Comparison of ENCODE assay signal across 19 cellular contexts in genomic region chr4:40446785-40447184, GRCh38.
DNase-seq lines count a peak whose midpoint lies in the region; ATAC-seq, FAIRE-seq and TF ChIP-seq lines count a peak whose summit lies in the region.
"Had no signal": no experiment of that assay in that cellular context is flagged by ENCODE, and none has a peak within 500 bp of the region (broad histone marks: within the 10 kb centered on the region; RNA-seq: fewer than 3 reads in every experiment).

No MANE protein-coding gene starts in this region.

- H3K27me3 ChIP-seq in SK-N-SH (ENCODE audit: insufficient read depth), result no peaks in the 10 kb centered on the region
- H3K27me3 ChIP-seq in mammary epithelial cell (ENCODE audit: insufficient read depth, low read length), result no peaks in the 10 kb centered on the region
- no peaks in the 10 kb centered on the region for H3K27me3 ChIP-seq in HepG2 (ENCODE audit: control insufficient read depth in 1 of 2, insufficient read depth in 2 of 2, low read length in 2 of 2)
- H3K27me3 ChIP-seq: MG63 had no signal

- H3K4me2 ChIP-seq in SK-N-SH (no peak overlapping the region), mammary epithelial cell (ENCODE audit: insufficient read depth, low read depth, low read length) (no peak overlapping the region), HepG2 (ENCODE audit: low read depth, low read length) (no peak overlapping the region)

- H4K20me1 ChIP-seq in SK-N-SH (ENCODE audit: insufficient read depth), result no peaks in the 10 kb centered on the region
- H4K20me1 ChIP-seq in mammary epithelial cell (ENCODE audit: insufficient read depth, low read length), result no peaks in the 10 kb centered on the region
- no peaks in the 10 kb centered on the region for H4K20me1 ChIP-seq in HepG2 (ENCODE audit: insufficient read depth, low read length)

- TF ChIP-seq CTCF in SK-N-SH (IDR thresholded peaks at IDR 0.05) (no peak), mammary epithelial cell (conservative IDR thresholded peaks at IDR 0.05 in 1 of 2, IDR thresholded peaks at IDR 0.05 in 1 of 2; ENCODE audit: extremely low read depth in 1 of 2, insufficient read depth in 1 of 2, low read depth in 1 of 2, low read length in 2 of 2) (no peak), HepG2 (CRISPR knock-in tag; IDR thresholded peaks at IDR 0.05) (no peak), foreskin fibroblast (IDR thresholded peaks at IDR 0.05; ENCODE audit: low read depth, low read length) (no peak)

- H2AFZ ChIP-seq in SK-N-SH (ENCODE audit: low read depth) (no peak overlapping the region), mammary epithelial cell (ENCODE audit: low read depth, low read length) (no peak overlapping the region), HepG2 (ENCODE audit: low read length) (no peak overlapping the region)

- H3K4me1 ChIP-seq in SK-N-SH (ENCODE audit: control insufficient read depth in 1 of 2, insufficient read depth in 2 of 2, low read depth in 1 of 2, low read length in 1 of 2) (no peaks in the 10 kb centered on the region), mammary epithelial cell (ENCODE audit: insufficient read depth, low read length) (peaks cover 11% of the 10 kb centered on the region), HepG2 (ENCODE audit: insufficient read depth, low read length) (peaks cover 42% of the 10 kb centered on the region)

- no peak for TF ChIP-seq RAD21 in SK-N-SH (IDR thresholded peaks at IDR 0.05; ENCODE audit: low read length)
- no peak for TF ChIP-seq RAD21 in HepG2 (CRISPR knock-in tag; IDR thresholded peaks at IDR 0.05)

- no peaks in the 10 kb centered on the region for H3K9me3 ChIP-seq in SK-N-SH
- H3K9me3 ChIP-seq in mammary epithelial cell (replicated peaks; ENCODE audit: insufficient read depth, low read length), result no peaks in the 10 kb centered on the region
- no peaks in the 10 kb centered on the region for H3K9me3 ChIP-seq in HepG2 (ENCODE audit: low read length)
- H3K9me3 ChIP-seq: MG63 had no signal

- H3K9me2 ChIP-seq in SK-N-SH, result no peaks in the 10 kb centered on the region

- TF ChIP-seq POLR2A in HepG2 (IDR thresholded peaks at IDR 0.05; ENCODE audit: insufficient read depth in 1 of 2, low read depth in 2 of 2, low read length in 2 of 2), result no peak

- POLR2A ChIA-PET in SK-N-SH (lab: Yijun Ruan, JAX), result no interaction called here
- POLR2A ChIA-PET in HepG2 (lab: Yijun Ruan, JAX), result no interaction called here

- BruUV-seq in mammary epithelial cell (replicated peaks; lab: Mats Ljungman, UMichigan) (no TSS peak), HepG2 (replicated peaks; lab: Mats Ljungman, UMichigan) (no TSS peak)

- DNase-seq in SK-N-SH, result no peak
- DNase-seq in mammary epithelial cell, result peak; percentile 77
- no peak for DNase-seq in HepG2 (ENCODE audit: low spot score)
- no peak for DNase-seq in foreskin fibroblast
- DNase-seq in stimulated activated CD4-positive, alpha-beta T cell treated with anti-CD3 and anti-CD28 coated beads, Interleukin-1b, Interleukin-23, amount 100 ng/mL, for 48 hours, result no peak
- DNase-seq: activated CD4-positive, alpha-beta T cell treated with anti-CD3 and anti-CD28 coated beads for 4 hours; activated CD8-positive, alpha-beta memory T cell treated with anti-CD3 and anti-CD28 coated beads, Interleukin-2, amount 50 U/mL, for 4 hours; activated effector memory CD4-positive, alpha-beta T cell treated with anti-CD3 and anti-CD28 coated beads, Interleukin-2, amount 50 U/mL, for 16 hours; aorta; CD8-positive, alpha-beta T cell; MG63; NCI-H510A; OCI-M1; stimulated activated naive CD4-positive, alpha-beta T cell treated with Interleukin-2 at 50 U/mL for 16 hours had no signal

- intact Hi-C loops in mammary epithelial cell (cut with micrococcal nuclease), result no loop called here
- intact Hi-C loops in HepG2 (cut with micrococcal nuclease; ENCODE audit: unreplicated experiment), result no loop called here

- dilution Hi-C loops in mammary epithelial cell (cut with HindIII; ENCODE audit: low sequenced_read_pairs), result no loop called here

- no peak for FAIRE-seq in HepG2 (lab: Jason Lieb, UNC)
- FAIRE-seq: urothelium cell line had no signal

- in situ Hi-C loops in mammary epithelial cell (cut with MboI; ENCODE audit: low sequenced_read_pairs in 2 of 2), result no loop called here
- in situ Hi-C loops in HepG2 (cut with HindIII; ENCODE audit: extremely low pct_ligation_motif_present, low pct_unique_long_range_greater_than_20kb), result no loop called here

- H3K4me3 ChIP-seq in SK-N-SH (ENCODE audit: low read depth in 2 of 2, low read length in 1 of 2) (no peak overlapping the region), mammary epithelial cell (replicated peaks in 1 of 3; ENCODE audit: insufficient read depth in 1 of 3, low read depth in 2 of 3, low read length in 3 of 3) (no peak overlapping the region), HepG2 (replicated peaks in 1 of 3; ENCODE audit: insufficient read depth in 1 of 3, low read depth in 2 of 3, low read length in 3 of 3) (no peak overlapping the region), foreskin fibroblast (ENCODE audit: low read depth in 1 of 2, low read length in 2 of 2) (no peak overlapping the region)
- H3K4me3 ChIP-seq: MG63 had no signal

- no peaks in the 10 kb centered on the region for H3F3A ChIP-seq in SK-N-SH (replicated peaks; ENCODE audit: insufficient read depth)

- H3K27ac ChIP-seq in SK-N-SH (ENCODE audit: low read depth in 2 of 2, low read length in 1 of 2) (no peak overlapping the region), mammary epithelial cell (ENCODE audit: insufficient read depth, low read depth, low read length) (no peak overlapping the region), HepG2 (ENCODE audit: extremely low read length, insufficient read depth, low read length) (peak overlapping the region; percentile 61)

- H3K9ac ChIP-seq in SK-N-SH (no peak overlapping the region), mammary epithelial cell (ENCODE audit: insufficient read depth, low read length) (no peak overlapping the region), HepG2 (ENCODE audit: insufficient read depth, low read depth, low read length) (no peak overlapping the region)

- H3K79me2 ChIP-seq in SK-N-SH (ENCODE audit: insufficient read depth) (no peaks in the 10 kb centered on the region), mammary epithelial cell (ENCODE audit: insufficient read depth, low read length) (no peaks in the 10 kb centered on the region), HepG2 (ENCODE audit: insufficient read depth, low read length) (no peaks in the 10 kb centered on the region)

- H3K36me3 ChIP-seq in SK-N-SH (replicated peaks in 1 of 2; ENCODE audit: control insufficient read depth in 1 of 2, insufficient read depth in 2 of 2, low read length in 1 of 2) (no peaks in the 10 kb centered on the region), mammary epithelial cell (ENCODE audit: insufficient read depth, low read length) (no peaks in the 10 kb centered on the region), HepG2 (replicated peaks in 1 of 2; ENCODE audit: control insufficient read depth in 1 of 2, insufficient read depth in 2 of 2, low read length in 2 of 2) (no peaks in the 10 kb centered on the region)
- H3K36me3 ChIP-seq: MG63 had no signal

- ATAC-seq in SK-N-SH treated with all-trans-retinoic acid at 6 μM for 48 hours (peak; percentile 40; the same call in 1 of the 3 replicates), HepG2 (peak; percentile 87), GM19395 (IDR thresholded peaks at IDR 0.05; ENCODE audit: unreplicated experiment) (no peak), GM19351 (IDR thresholded peaks at IDR 0.05; ENCODE audit: unreplicated experiment) (no peak)
- ATAC-seq: CD8-positive, alpha-beta T cell; natural killer cell treated with Interleukin-12 subunit alpha and Interleukin-12 subunit beta and Interleukin-15 and Interleukin-18, amount 100 ng/mL, for 72 hours had no signal

- CTCF ChIA-PET in SK-N-SH (lab: Yijun Ruan, JAX) (no interaction called here), mammary epithelial cell (lab: Charles Lee; ENCODE audit: low non-redundant PET) (interaction anchor here (0.6 kb wide), 1 partner anchor 44 kb away, joined by 7 read pairs; no protein-coding TSS in a partner anchor), HepG2 (lab: Yijun Ruan, JAX; ENCODE audit: low intra/inter-chr PET ratio, low total read pairs) (no interaction called here)

- TF ChIP-seq EP300 in SK-N-SH (IDR thresholded peaks at IDR 0.05; ENCODE audit: borderline replicate concordance in 1 of 2, low read depth in 1 of 2, low read length in 1 of 2) (no peak), HepG2 (IDR thresholded peaks at IDR 0.05; ENCODE audit: low read depth in 2 of 2, low read length in 2 of 2) (no peak), HepG2 (CRISPR knock-in tag; IDR thresholded peaks at IDR 0.05; ENCODE audit: borderline replicate concordance) (no peak)

TF ChIP-seq in SK-N-SH treated with all-trans-retinoic acid at 6 μM for 48 hours, 23 proteins besides CTCF, POLR2A, EP300 and RAD21 (continues in another document):
- TF ChIP-seq ZFP3 (CRISPR knock-in tag; IDR thresholded peaks at IDR 0.05), result no peak
- no peak for TF ChIP-seq ZNF70 (CRISPR knock-in tag; IDR thresholded peaks at IDR 0.05)
- TF ChIP-seq OSR1 (CRISPR knock-in tag; IDR thresholded peaks at IDR 0.05), result no peak
- no peak for TF ChIP-seq RARB (CRISPR knock-in tag; IDR thresholded peaks at IDR 0.05)

TF ChIP-seq in SK-N-SH, 30 proteins besides CTCF, POLR2A, EP300 and RAD21 (continues in another document):
- TF ChIP-seq YY1 (IDR thresholded peaks at IDR 0.05; ENCODE audit: low read depth), result no peak
- TF ChIP-seq FOXJ3 (CRISPR knock-in tag; IDR thresholded peaks at IDR 0.05), result no peak
- TF ChIP-seq GATA2 (CRISPR knock-in tag; IDR thresholded peaks at IDR 0.05), result no peak
- no peak for TF ChIP-seq SMC3 (IDR thresholded peaks at IDR 0.05; ENCODE audit: low read depth, low read length)
- no peak for TF ChIP-seq NRF1 (IDR thresholded peaks at IDR 0.05; ENCODE audit: low read depth, low read length)
- no peak for TF ChIP-seq RFX5 (IDR thresholded peaks at IDR 0.05; ENCODE audit: low read length)
- TF ChIP-seq SIN3A (IDR thresholded peaks at IDR 0.05; ENCODE audit: borderline replicate concordance, low read depth, low read length), result no peak
- no peak for TF ChIP-seq FOXM1 (IDR thresholded peaks at IDR 0.05; ENCODE audit: low read depth)

TF ChIP-seq in HepG2, 621 proteins besides CTCF, POLR2A, EP300 and RAD21:
- TF ChIP-seq PCBP2 (optimal IDR thresholded peaks at IDR 0.05; ENCODE audit: low read depth, low read length, poor library complexity, severe bottlenecking) (no peak), ZMAT5 (CRISPR knock-in tag; IDR thresholded peaks at IDR 0.05; ENCODE audit: borderline replicate concordance, low read depth) (no peak), KMT2B (CRISPR knock-in tag; IDR thresholded peaks at IDR 0.05) (no peak)

Comparison
In these comparisons a context has a peak if more than half of its experiments do, and no peak if none do; other contexts are left out.
1. ATAC-seq: peak in SK-N-SH treated with all-trans-retinoic acid at 6 μM for 48 hours (single experiment) and HepG2 (single experiment); none in GM19395 (single experiment) and GM19351 (single experiment).